Comparison of ENCODE assay signal across 8 cellular contexts in the genomic region with DNA sequence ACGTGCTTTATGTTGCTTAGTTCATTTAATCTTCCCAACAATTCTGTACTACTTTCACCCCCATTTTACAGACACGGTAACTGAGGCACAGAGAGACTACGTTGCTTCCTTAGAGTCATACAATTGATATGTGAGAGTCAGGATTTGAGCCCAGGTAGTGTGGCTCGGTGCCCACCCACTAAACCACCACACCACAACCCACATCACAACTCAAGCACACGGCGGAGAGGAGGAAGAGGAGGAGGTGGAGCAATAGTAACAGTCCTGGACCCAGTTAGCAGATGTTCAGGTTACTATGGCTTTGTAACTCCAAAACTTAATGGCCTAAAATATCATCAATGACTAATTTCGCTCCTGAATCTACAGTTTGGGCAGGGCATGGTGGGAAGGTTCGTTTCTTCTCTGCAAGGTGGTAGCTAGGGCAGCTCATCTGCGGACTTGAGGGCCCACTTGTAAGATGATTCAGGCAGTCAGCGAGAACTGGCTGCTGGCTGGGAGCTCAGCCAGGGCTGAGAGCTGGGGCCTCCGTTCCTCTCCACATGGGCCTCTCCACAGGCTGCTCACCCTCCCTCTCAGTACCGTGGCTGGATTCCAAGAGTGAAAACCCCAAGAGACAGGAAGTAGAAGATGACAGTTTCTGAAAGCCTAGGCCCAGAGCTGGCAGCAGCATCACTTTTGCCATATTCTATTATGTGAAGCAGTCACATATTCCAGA.
DNase-seq lines count a peak whose midpoint lies in the region; ATAC-seq and TF ChIP-seq lines count a peak whose summit lies in the region.

No MANE protein-coding gene starts in this region.

- TF ChIP-seq CTCF in esophagus muscularis mucosa (IDR thresholded peaks at IDR 0.05) (no peak), tibial nerve (IDR thresholded peaks at IDR 0.05) (no peak)

- WGBS in esophagus muscularis mucosa = 40% methylated on average over 10 of the region's 12 CpGs
- 45 to 49% methylated on average over 10 to 12 of the region's 12 CpGs for WGBS in tibial nerve, 2 donors

- H3K36me3 ChIP-seq in esophagus muscularis mucosa (no peaks in the 10 kb centered on the region), tibial nerve (no peaks in the 10 kb centered on the region)

- peak; percentile 53 for ATAC-seq in HG02885 (IDR thresholded peaks at IDR 0.05; ENCODE audit: poor library complexity, unreplicated experiment)

- H3K4me1 ChIP-seq in esophagus muscularis mucosa (peaks cover 4 to 26% (median 20%) of the 10 kb centered on the region in 4 donors), tibial nerve (peaks cover 0 to 30% (median 2%) of the 10 kb centered on the region in 4 donors)

- H3K4me3 ChIP-seq in esophagus muscularis mucosa = no peak overlapping the region
- no peak overlapping the region for H3K4me3 ChIP-seq in tibial nerve

- no peak for TF ChIP-seq EP300 in esophagus muscularis mucosa (IDR thresholded peaks at IDR 0.05)
- peak in 1 of 2 donors; percentile 41 for TF ChIP-seq EP300 in tibial nerve (IDR thresholded peaks at IDR 0.05)

- peak; percentile 97 for DNase-seq in Daoy (ENCODE audit: low read depth)
- DNase-seq in NCI-H446 treated with DMSO at 0.1 percent for 48 hours (lab: John Stamatoyannopoulos, UW) = peak; percentile 78
- DNase-seq in activated T-cell treated with anti-CD3 and anti-CD28 coated beads for 4 hours = peak; percentile 16
- DNase-seq in esophagus muscularis mucosa (ENCODE audit: extremely low spot score) = no peak
- DNase-seq in nucleus accumbens (lab: John Stamatoyannopoulos, UW) = peak in 52 of 56 donors; percentile 22 to 85 (median 65)
- DNase-seq in tibial nerve (ENCODE audit: low spot score in 2 of 2) = peak in 1 of 2 donors; percentile 75
- DNase-seq in foreskin melanocyte = no peak

- H3K27me3 ChIP-seq in esophagus muscularis mucosa = no peaks in the 10 kb centered on the region
- H3K27me3 ChIP-seq in tibial nerve = no peaks in the 10 kb centered on the region

- H3K9me3 ChIP-seq in esophagus muscularis mucosa = peaks cover 0 to 6% (median 0%) of the 10 kb centered on the region in 4 donors
- H3K9me3 ChIP-seq in tibial nerve = peaks cover 0 to 9% (median 0%) of the 10 kb centered on the region in 4 donors

- intact Hi-C loops in esophagus muscularis mucosa (cut with DNase I) = no loop called here

- H3K27ac ChIP-seq in esophagus muscularis mucosa (replicated peaks in 1 of 4) (peak overlapping the region in 3 of 4 donors; percentile 0 to 50 (median 36)), tibial nerve (peak overlapping the region in 3 of 4 donors; percentile 16 to 43 (median 19))

- TF ChIP-seq POLR2A in esophagus muscularis mucosa (IDR thresholded peaks at IDR 0.05; ENCODE audit: low read depth) (no peak), tibial nerve (IDR thresholded peaks at IDR 0.05) (no peak)

Comparison
In these comparisons a context has a peak if more than half of its experiments do, and no peak if none do; other contexts are left out.
1. DNase-seq: peak in Daoy (single experiment), NCI-H446 treated with DMSO at 0.1 percent for 48 hours (single experiment), activated T-cell treated with anti-CD3 and anti-CD28 coated beads for 4 hours (single experiment) and nucleus accumbens (52 of 56); none in esophagus muscularis mucosa (single experiment) and foreskin melanocyte (single experiment).